Comparison of ENCODE assay signal across 1 cellular context in genomic region chr21:38282921-38283320, GRCh38.
TF ChIP-seq lines count a peak whose summit lies in the region.

No MANE protein-coding gene starts in this region.

TF ChIP-seq in SK-N-SH, 30 proteins besides CTCF, POLR2A, EP300 and RAD21 (continued from another document):
- TF ChIP-seq REST (IDR thresholded peaks at IDR 0.05; ENCODE audit: low read depth, low read length) = no peak
- no peak for TF ChIP-seq TCF12 (IDR thresholded peaks at IDR 0.05)
- TF ChIP-seq, protein P1, sequence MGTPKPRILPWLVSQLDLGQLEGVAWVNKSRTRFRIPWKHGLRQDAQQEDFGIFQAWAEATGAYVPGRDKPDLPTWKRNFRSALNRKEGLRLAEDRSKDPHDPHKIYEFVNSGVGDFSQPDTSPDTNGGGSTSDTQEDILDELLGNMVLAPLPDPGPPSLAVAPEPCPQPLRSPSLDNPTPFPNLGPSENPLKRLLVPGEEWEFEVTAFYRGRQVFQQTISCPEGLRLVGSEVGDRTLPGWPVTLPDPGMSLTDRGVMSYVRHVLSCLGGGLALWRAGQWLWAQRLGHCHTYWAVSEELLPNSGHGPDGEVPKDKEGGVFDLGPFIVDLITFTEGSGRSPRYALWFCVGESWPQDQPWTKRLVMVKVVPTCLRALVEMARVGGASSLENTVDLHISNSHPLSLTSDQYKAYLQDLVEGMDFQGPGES (IDR thresholded peaks at IDR 0.05; ENCODE audit: low read depth, low read length) = no peak
- TF ChIP-seq, protein P2, sequence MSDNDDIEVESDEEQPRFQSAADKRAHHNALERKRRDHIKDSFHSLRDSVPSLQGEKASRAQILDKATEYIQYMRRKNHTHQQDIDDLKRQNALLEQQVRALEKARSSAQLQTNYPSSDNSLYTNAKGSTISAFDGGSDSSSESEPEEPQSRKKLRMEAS (IDR thresholded peaks at IDR 0.05; ENCODE audit: low read depth) = no peak
- TF ChIP-seq CHD2 (IDR thresholded peaks at IDR 0.05; ENCODE audit: low read length, partially characterized antibody) = no peak
- no peak for TF ChIP-seq TEAD4 (IDR thresholded peaks at IDR 0.05; ENCODE audit: borderline replicate concordance, insufficient read depth)
- TF ChIP-seq RXRA (IDR thresholded peaks at IDR 0.05; ENCODE audit: borderline replicate concordance, low read depth) = no peak
- no peak for TF ChIP-seq YY1 (IDR thresholded peaks at IDR 0.05; ENCODE audit: low read depth)
- TF ChIP-seq MEF2A (IDR thresholded peaks at IDR 0.05; ENCODE audit: borderline replicate concordance, low read depth) = no peak
- no peak for TF ChIP-seq JUND (IDR thresholded peaks at IDR 0.05)
- no peak for TF ChIP-seq EZH2phosphoT487 (IDR thresholded peaks at IDR 0.05; ENCODE audit: borderline replicate concordance, low read depth)
- TF ChIP-seq FOSL2 (IDR thresholded peaks at IDR 0.05; ENCODE audit: borderline replicate concordance, low read depth) = no peak
- no peak for TF ChIP-seq NFIC (IDR thresholded peaks at IDR 0.05; ENCODE audit: borderline replicate concordance)
- no peak for TF ChIP-seq SMC3 (IDR thresholded peaks at IDR 0.05; ENCODE audit: low read depth, low read length)
- no peak for TF ChIP-seq RFX5 (IDR thresholded peaks at IDR 0.05; ENCODE audit: low read length)
